ENCODE assay signal across 27 cellular contexts in genomic region chr13:22091222-22091970, GRCh38.
DNase-seq lines count a peak whose midpoint lies in the region; ATAC-seq and TF ChIP-seq lines count a peak whose summit lies in the region.
"Had no signal": no experiment of that assay in that cellular context is flagged by ENCODE, and none has a peak within 500 bp of the region (broad histone marks: within the 10 kb centered on the region; RNA-seq: fewer than 3 reads in every experiment).

No MANE protein-coding gene starts in this region.

- 69 to 75% methylated on average over 10 of the region's 10 CpGs for WGBS in body of pancreas, 2 donors

- intact Hi-C loops in body of pancreas (cut with DNase I) (no loop called here), uterus (cut with DNase I; ENCODE audit: low total_unique reads) (no loop called here)

- H3K27ac ChIP-seq in body of pancreas = no peak overlapping the region
- H3K27ac ChIP-seq in uterus = peak overlapping the region; percentile 36 to 61
- H3K27ac ChIP-seq: dorsolateral prefrontal cortex, VCaP had no signal

- ATAC-seq in body of pancreas = peak; percentile 30
- ATAC-seq: Panc1 had no signal

- no peak for TF ChIP-seq CTCF in body of pancreas (IDR thresholded peaks at IDR 0.05)
- TF ChIP-seq CTCF in uterus (IDR thresholded peaks at IDR 0.05) = no peak

- H3K9me3 ChIP-seq in body of pancreas = no peaks in the 10 kb centered on the region
- no peaks in the 10 kb centered on the region for H3K9me3 ChIP-seq in uterus
- H3K9me3 ChIP-seq: tibial nerve had no signal

- no peak for TF ChIP-seq POLR2A in body of pancreas (IDR thresholded peaks at IDR 0.05)
- no peak for TF ChIP-seq POLR2A in uterus (IDR thresholded peaks at IDR 0.05)

- H3K4me3 ChIP-seq in body of pancreas (no peak overlapping the region), uterus (no peak overlapping the region)
- H3K4me3 ChIP-seq: dorsolateral prefrontal cortex, tibial nerve had no signal

- H3K27me3 ChIP-seq in body of pancreas (no peaks in the 10 kb centered on the region), uterus (no peaks in the 10 kb centered on the region)
- H3K27me3 ChIP-seq: tibial nerve had no signal

- H3K4me1 ChIP-seq in body of pancreas = no peaks in the 10 kb centered on the region
- H3K4me1 ChIP-seq in uterus = peaks cover 0 to 12% of the 10 kb centered on the region in 2 donors

- H3K36me3 ChIP-seq in body of pancreas (replicated peaks in 1 of 2; ENCODE audit: insufficient read depth in 1 of 2, low read depth in 2 of 2) = no peaks in the 10 kb centered on the region
- no peaks in the 10 kb centered on the region for H3K36me3 ChIP-seq in uterus
- H3K36me3 ChIP-seq: tibial nerve had no signal

- peak; percentile 36 for DNase-seq in EH (ENCODE audit: low read depth)
- DNase-seq in body of pancreas = peak in 1 of 4 donors; percentile 12
- peak; percentile 20 for DNase-seq in mucosa of gallbladder (ENCODE audit: low spot score)
- peak; percentile 30 to 53 for DNase-seq in uterus
- DNase-seq in mesenteric fat pad (ENCODE audit: low spot score) = no peak
- no peak for DNase-seq in effector CD4-positive, alpha-beta T cell
- DNase-seq in HuH-7 (ENCODE audit: low spot score) = no peak
- no peak for DNase-seq in NCI-H187 (lab: John Stamatoyannopoulos, UW)
- DNase-seq: activated CD4-positive, alpha-beta T cell treated with anti-CD3 and anti-CD28 coated beads for 48 hours; amniotic stem cell; CD4-positive, CD25-positive, alpha-beta regulatory T cell; dorsolateral prefrontal cortex; EL; H7; hippocampal formation; Karpas-422; mammary epithelial cell; NCI-H1417 treated with DMSO at 0.1 percent for 48 hours; NCI-H2081; NCI-H2227 treated with DMSO at 0.1 percent for 48 hours; Right ventricle myocardium superior; stimulated activated CD4-positive, alpha-beta T cell treated with anti-CD3 and anti-CD28 coated beads, Interleukin-15, amount 100 ng/mL, for 24 hours; stimulated activated CD4-positive, alpha-beta T cell treated with anti-CD3 and anti-CD28 coated beads, Interleukin-4, amount 100 ng/mL, for 4 hours; T1000 had no signal

Comparison
In these comparisons a context has a peak if more than half of its experiments do, and no peak if none do; other contexts are left out.
1. DNase-seq: peak in EH (single experiment), mucosa of gallbladder (single experiment) and uterus (2 of 2); none in mesenteric fat pad (single experiment), effector CD4-positive, alpha-beta T cell (single experiment), HuH-7 (single experiment) and NCI-H187 (0 of 2).
2. H3K27ac ChIP-seq: peak in uterus (2 of 2); none in body of pancreas (0 of 4).